Comparison of ENCODE assay signal across 19 cellular contexts in the genomic region with DNA sequence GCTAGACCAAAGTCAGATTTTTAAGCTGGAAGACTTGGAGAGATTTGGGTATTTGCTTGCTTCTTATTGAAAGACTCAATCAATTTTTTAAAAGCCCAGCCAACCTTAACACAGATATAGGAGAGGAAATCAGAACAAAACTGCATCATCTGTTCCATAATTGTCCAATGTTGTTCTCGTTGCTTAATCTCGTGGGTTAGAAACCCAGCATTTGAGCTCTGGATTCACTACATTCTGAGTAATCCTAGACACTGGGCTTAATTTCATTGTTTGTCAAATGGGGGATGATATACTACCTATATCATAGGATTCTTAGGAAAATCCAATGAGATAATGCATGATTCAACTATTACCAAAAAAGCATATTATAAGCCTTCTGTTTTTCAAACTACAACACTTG. TPM values are rescaled to one million over a fixed set of nuclear protein-coding genes. Genes with fewer than 3 reads are reported as not detected.
DNase-seq lines count a peak whose midpoint lies in the region; ATAC-seq, FAIRE-seq and TF ChIP-seq lines count a peak whose summit lies in the region.
"Had no signal": no experiment of that assay in that cellular context is flagged by ENCODE, and none has a peak within 500 bp of the region (broad histone marks: within the 10 kb centered on the region; RNA-seq: fewer than 3 reads in every experiment).

No MANE protein-coding gene starts in this region.

- H3K27ac Mint-ChIP-seq in HFFc6, result peak overlapping the region; percentile 85
- H3K27ac Mint-ChIP-seq in endodermal cell, result no peak overlapping the region
- H3K27ac Mint-ChIP-seq: activated naive CD4-positive, alpha-beta T cell treated with anti-CD3 and anti-CD28 coated beads for 36 hours had no signal

- FAIRE-seq in GM19239 (lab: Jason Lieb, UNC), result no peak
- FAIRE-seq: small intestine had no signal

- H3K27me3 Mint-ChIP-seq in HFFc6 (ENCODE audit: insufficient read depth), result peaks cover 35% of the 10 kb centered on the region
- no peaks in the 10 kb centered on the region for H3K27me3 Mint-ChIP-seq in endodermal cell (ENCODE audit: insufficient read depth)

- intact Hi-C loops in colonic mucosa (cut with DNase I) (no loop called here), right lobe of liver (cut with DNase I) (no loop called here)

- ATAC-seq in right lobe of liver, result no peak
- no peak for ATAC-seq in GM19328 (IDR thresholded peaks at IDR 0.05; ENCODE audit: unreplicated experiment)

- peak overlapping the region; percentile 39 for H3K27ac ChIP-seq in colonic mucosa
- peak overlapping the region; percentile 20 to 30 for H3K27ac ChIP-seq in mucosa of rectum (ENCODE audit: low read depth in 2 of 2, low read length in 2 of 2)
- no peak overlapping the region for H3K27ac ChIP-seq in right lobe of liver
- H3K27ac ChIP-seq in endodermal cell (ENCODE audit: low read depth, low read length), result no peak overlapping the region
- H3K27ac ChIP-seq: epithelial cell of prostate, neutrophil had no signal

- no peak overlapping the region for H3K9ac ChIP-seq in colonic mucosa (ENCODE audit: low read depth in 2 of 2, low read length in 2 of 2)
- H3K9ac ChIP-seq in mucosa of rectum (ENCODE audit: low read depth in 1 of 2, low read length in 2 of 2), result no peak overlapping the region
- H3K9ac ChIP-seq in endodermal cell (ENCODE audit: extremely low read depth, low read length, poor library complexity, severe bottlenecking), result no peak overlapping the region

- H3K36me3 Mint-ChIP-seq in HFFc6 (ENCODE audit: low read depth) (peaks cover 59% of the 10 kb centered on the region), endodermal cell (ENCODE audit: low read depth) (no peaks in the 10 kb centered on the region)

- TF ChIP-seq CTCF in HFFc6 (IDR thresholded peaks at IDR 0.05), result no peak
- TF ChIP-seq CTCF in colonic mucosa (IDR thresholded peaks at IDR 0.05), result no peak
- TF ChIP-seq CTCF in right lobe of liver (IDR thresholded peaks at IDR 0.05), result no peak
- TF ChIP-seq CTCF in endodermal cell (conservative IDR thresholded peaks at IDR 0.05), result no peak

- no peaks in the 10 kb centered on the region for H3K27me3 ChIP-seq in colonic mucosa
- H3K27me3 ChIP-seq in mucosa of rectum (ENCODE audit: control insufficient read depth in 2 of 2, insufficient read depth in 2 of 2, low read length in 2 of 2), result no peaks in the 10 kb centered on the region
- H3K27me3 ChIP-seq in right lobe of liver, result no peaks in the 10 kb centered on the region
- H3K27me3 ChIP-seq in endodermal cell (ENCODE audit: control insufficient read depth, insufficient read depth, low read length, poor library complexity, severe bottlenecking), result no peaks in the 10 kb centered on the region
- H3K27me3 ChIP-seq: neutrophil had no signal

- 80% methylated on average over 2 of the region's 2 CpGs for WGBS in right lobe of liver (ENCODE audit: insufficient coverage, low coverage, low lambda C conversion rate, missing lambda C conversion rate)
- WGBS in endodermal cell (ENCODE audit: insufficient coverage in 1 of 2, insufficient read length in 1 of 2), 2 experiments, result 96% methylated on average over 2 of the region's 2 CpGs; no CpG with 5 or more reads in 1 of the 2 experiments

- H3K36me3 ChIP-seq in colonic mucosa, result no peaks in the 10 kb centered on the region
- H3K36me3 ChIP-seq in mucosa of rectum (ENCODE audit: control insufficient read depth in 2 of 2, insufficient read depth in 2 of 2, low read length in 2 of 2), result no peaks in the 10 kb centered on the region
- no peaks in the 10 kb centered on the region for H3K36me3 ChIP-seq in right lobe of liver
- no peaks in the 10 kb centered on the region for H3K36me3 ChIP-seq in endodermal cell (ENCODE audit: control insufficient read depth, insufficient read depth, low read length)
- H3K36me3 ChIP-seq: neutrophil had no signal

- TF ChIP-seq POLR2A in right lobe of liver (IDR thresholded peaks at IDR 0.05), result no peak

- H3K4me1 Mint-ChIP-seq in HFFc6 (ENCODE audit: low read depth), result peaks cover 94% of the 10 kb centered on the region
- no peaks in the 10 kb centered on the region for H3K4me1 Mint-ChIP-seq in endodermal cell

- H3K4me1 ChIP-seq in colonic mucosa (no peaks in the 10 kb centered on the region), mucosa of rectum (ENCODE audit: control insufficient read depth in 2 of 2, insufficient read depth in 2 of 2, low read length in 2 of 2) (no peaks in the 10 kb centered on the region), right lobe of liver (peaks cover 0 to 2% (median 0%) of the 10 kb centered on the region in 4 donors), endodermal cell (ENCODE audit: control insufficient read depth, insufficient read depth, low read length) (no peaks in the 10 kb centered on the region)

- no peaks in the 10 kb centered on the region for H3K9me3 ChIP-seq in colonic mucosa
- H3K9me3 ChIP-seq in mucosa of rectum (ENCODE audit: control insufficient read depth in 2 of 2, low read length in 2 of 2), result no peaks in the 10 kb centered on the region
- no peaks in the 10 kb centered on the region for H3K9me3 ChIP-seq in right lobe of liver
- no peaks in the 10 kb centered on the region for H3K9me3 ChIP-seq in endodermal cell (ENCODE audit: control insufficient read depth, low read length)
- H3K9me3 ChIP-seq: neutrophil had no signal

- H3K4me3 Mint-ChIP-seq in HFFc6 (peak overlapping the region; percentile 61), endodermal cell (no peak overlapping the region)
- H3K4me3 Mint-ChIP-seq: activated naive CD4-positive, alpha-beta T cell treated with anti-CD3 and anti-CD28 coated beads for 36 hours had no signal

- H3K9me3 Mint-ChIP-seq in HFFc6 (peaks cover 6% of the 10 kb centered on the region; the same call in 1 of the 2 replicates), endodermal cell (no peaks in the 10 kb centered on the region)
- H3K9me3 Mint-ChIP-seq: activated naive CD4-positive, alpha-beta T cell treated with anti-CD3 and anti-CD28 coated beads for 36 hours had no signal

- H3K4me3 ChIP-seq in colonic mucosa, result no peak overlapping the region
- no peak overlapping the region for H3K4me3 ChIP-seq in mucosa of rectum (ENCODE audit: low read length in 2 of 2)
- no peak overlapping the region for H3K4me3 ChIP-seq in right lobe of liver
- H3K4me3 ChIP-seq in endodermal cell (ENCODE audit: low read length), result no peak overlapping the region

- DNase-seq in HFFc6, result no peak
- no peak for DNase-seq in colonic mucosa
- DNase-seq in stromal cell of bone marrow (ENCODE audit: low read depth), result peak; percentile 49
- DNase-seq in right lobe of liver, result no peak
- DNase-seq in endodermal cell, result no peak
- DNase-seq in GM19239 (ENCODE audit: insufficient read length, low spot score), result no peak
- DNase-seq: activated CD4-positive, alpha-beta T cell treated with anti-CD3 and anti-CD28 coated beads, Interleukin-2, amount 50 U/mL, for 4 hours; activated naive CD4-positive, alpha-beta T cell treated with anti-CD3 and anti-CD28 coated beads for 36 hours; dermis blood vessel endothelial cell; head of caudate nucleus; islet precursor cell; midbrain; NCI-H1436; small intestine; SW 1271 had no signal

RNA-seq across cellular contexts. Expression of gene CALD1, which starts 48.9 kb away (rescaled TPM):
- total RNA-seq in HFFc6 (2021; fragmentation: NEBNext Ultra II Directional; extraction: Animal tissue kit (Norgen Biotek cat#: 25700)), result 1,000 to 10,000 TPM; 1,066 to 1,726 (median 1,102) TPM
- total RNA-seq in colonic mucosa (100 to 1,000 TPM in 1 of 2 donors, 10 to 100 TPM in 1; 27.4 to 193 TPM), right lobe of liver (100 to 1,000 TPM; 110 to 181 (median 131) TPM), endodermal cell (100 to 1,000 TPM; 111 to 132 TPM)
- 142 TPM for polyA plus RNA-seq in endodermal cell (2013, experiment 1 of 2)
- 153 TPM for polyA plus RNA-seq in endodermal cell (2013, experiment 2 of 2)

Comparison
In these comparisons a context has a peak if more than half of its experiments do, and no peak if none do; other contexts are left out.
1. H3K27ac ChIP-seq: peak in colonic mucosa (single experiment) and mucosa of rectum (2 of 2); none in right lobe of liver (0 of 3) and endodermal cell (single experiment).
2. RNA of gene CALD1, which starts 48.9 kb away (total RNA-seq): 1,066 to 1,726 TPM in HFFc6; 27.4 to 193 TPM in colonic mucosa, 110 to 181 TPM in right lobe of liver and 111 to 132 TPM in endodermal cell; every median in the first group is over 4 times any median in the second.